In genomic region chr11:14288189-14288935, GRCh38 we compare ENCODE assay signal across 11 cellular contexts.
A peak's percentile ranks its signal among the peaks of the same experiment; 100 is the strongest.
DNase-seq lines count a peak whose midpoint lies in the region; ATAC-seq and TF ChIP-seq lines count a peak whose summit lies in the region.
"Had no signal": no experiment of that assay in that cellular context is flagged by ENCODE, and none has a peak within 500 bp of the region (broad histone marks: within the 10 kb centered on the region; RNA-seq: fewer than 3 reads in every experiment).

No MANE protein-coding gene starts in this region.

- H3K9me2 ChIP-seq in GM23338 (ENCODE audit: insufficient read depth), result no peaks in the 10 kb centered on the region

- H3K27ac ChIP-seq in GM23338 (ENCODE audit: low read depth) (peak overlapping the region; percentile 43), right lobe of liver (peak overlapping the region in 2 of 3 donors; percentile 41 to 44)

- H3K79me2 ChIP-seq in GM23338 (replicated peaks; ENCODE audit: insufficient read depth), result peaks cover 46% of the 10 kb centered on the region

- H3K27me3 ChIP-seq in GM23338 (ENCODE audit: insufficient read depth) (no peaks in the 10 kb centered on the region), right lobe of liver (no peaks in the 10 kb centered on the region)

- H3K36me3 ChIP-seq in GM23338 (ENCODE audit: insufficient read depth) (peaks cover 28% of the 10 kb centered on the region), right lobe of liver (peaks cover 0 to 4% (median 0%) of the 10 kb centered on the region in 4 donors)

- peaks cover 25% of the 10 kb centered on the region for H4K20me1 ChIP-seq in GM23338 (replicated peaks; ENCODE audit: insufficient read depth)

- no peak overlapping the region for H2AFZ ChIP-seq in GM23338

- H3K4me3 ChIP-seq in AG09309 (ENCODE audit: control insufficient read depth, low read depth, low read length) (no peak overlapping the region), GM23338 (no peak overlapping the region), astrocyte of the cerebellum (ENCODE audit: low read depth, low read length) (no peak overlapping the region), right lobe of liver (no peak overlapping the region)
- H3K4me3 ChIP-seq: lung had no signal

- H3F3A ChIP-seq in GM23338 (replicated peaks; ENCODE audit: low read depth), result no peaks in the 10 kb centered on the region

- H3K27ac Mint-ChIP-seq in GM23338, result peak overlapping the region; percentile 72
- H3K27ac Mint-ChIP-seq in glutamatergic neuron (ENCODE audit: unreplicated experiment), result no peak overlapping the region

- in situ Hi-C loops in astrocyte of the cerebellum (cut with HindIII; ENCODE audit: low sequenced_read_pairs), result no loop called here

- H3K4me3 Mint-ChIP-seq in GM23338 (no peak overlapping the region), glutamatergic neuron (ENCODE audit: unreplicated experiment) (no peak overlapping the region)

- 54% methylated on average over 2 of the region's 2 CpGs for WGBS in right lobe of liver (ENCODE audit: insufficient coverage, low coverage, low lambda C conversion rate, missing lambda C conversion rate)

- DNase-seq in AG09309 (ENCODE audit: low read depth) (peak; percentile 43), GM23338 (ENCODE audit: low spot score) (no peak), astrocyte of the cerebellum (ENCODE audit: low read depth) (peak; percentile 68), right lobe of liver (no peak), glutamatergic neuron (no peak), NCI-H1694 treated with DMSO at 0.1 percent for 48 hours (lab: John Stamatoyannopoulos, UW) (no peak)
- DNase-seq in effector CD4-positive, alpha-beta T cell, result no peak
- DNase-seq: NCI-H510A; stimulated activated CD4-positive, alpha-beta T cell treated with anti-CD3 and anti-CD28 coated beads, Interleukin-4, amount 100 ng/mL, for 4 hours had no signal

- H3K36me3 Mint-ChIP-seq in GM23338 (ENCODE audit: low read depth), result peaks cover 66% of the 10 kb centered on the region
- H3K36me3 Mint-ChIP-seq in glutamatergic neuron (ENCODE audit: unreplicated experiment), result no peaks in the 10 kb centered on the region

- no peak for ATAC-seq in GM23338
- peak; percentile 29 to 92 (median 78) for ATAC-seq in right lobe of liver
- ATAC-seq in GM21447 (IDR thresholded peaks at IDR 0.05; ENCODE audit: unreplicated experiment), result no peak

- H3K4me1 ChIP-seq in GM23338 (ENCODE audit: insufficient read depth) (no peaks in the 10 kb centered on the region), right lobe of liver (peaks cover 0 to 4% (median 0%) of the 10 kb centered on the region in 4 donors)

- peaks cover 2% of the 10 kb centered on the region for H3K27me3 Mint-ChIP-seq in GM23338 (ENCODE audit: insufficient read depth, low read depth, poor library complexity)
- H3K27me3 Mint-ChIP-seq in glutamatergic neuron (ENCODE audit: unreplicated experiment), result no peaks in the 10 kb centered on the region

- TF ChIP-seq POLR2A in right lobe of liver (IDR thresholded peaks at IDR 0.05), result no peak

- TF ChIP-seq CTCF in AG09309 (IDR thresholded peaks at IDR 0.05; ENCODE audit: control insufficient read depth, insufficient read depth, low read depth, low read length, missing control alignments) (no peak), GM23338 (conservative IDR thresholded peaks at IDR 0.05; ENCODE audit: low read depth in 2 of 2) (no peak), astrocyte of the cerebellum (IDR thresholded peaks at IDR 0.05; ENCODE audit: low read depth, low read length, missing control alignments) (no peak), right lobe of liver (IDR thresholded peaks at IDR 0.05) (no peak), glutamatergic neuron (IDR thresholded peaks at IDR 0.05; ENCODE audit: partially characterized antibody, unreplicated experiment) (no peak)

- H3K4me2 ChIP-seq in GM23338, result no peak overlapping the region

- no peaks in the 10 kb centered on the region for H3K9me3 ChIP-seq in right lobe of liver

- intact Hi-C loops in right lobe of liver (cut with DNase I), result no loop called here

- H3K4me1 Mint-ChIP-seq in GM23338, result peaks cover 16% of the 10 kb centered on the region; the same call in 2 of the 3 replicates
- H3K4me1 Mint-ChIP-seq in glutamatergic neuron (ENCODE audit: low read depth, unreplicated experiment), result no peaks in the 10 kb centered on the region

- H3K9me3 Mint-ChIP-seq in GM23338 (no peaks in the 10 kb centered on the region), glutamatergic neuron (ENCODE audit: unreplicated experiment) (no peaks in the 10 kb centered on the region)

TF ChIP-seq in GM23338, 12 proteins besides CTCF, POLR2A, EP300 and RAD21 (continues in another document):
- TF ChIP-seq REST (IDR thresholded peaks at IDR 0.05; ENCODE audit: unreplicated experiment), result no peak
- no peak for TF ChIP-seq POLR2AphosphoS5 (IDR thresholded peaks at IDR 0.05; ENCODE audit: low read depth)
- no peak for TF ChIP-seq JUNB (IDR thresholded peaks at IDR 0.05; ENCODE audit: unreplicated experiment)

Comparison
In these comparisons a context has a peak if more than half of its experiments do, and no peak if none do; other contexts are left out.
1. DNase-seq: peak in AG09309 (single experiment) and astrocyte of the cerebellum (single experiment); none in GM23338 (single experiment), right lobe of liver (0 of 3), glutamatergic neuron (single experiment), effector CD4-positive, alpha-beta T cell (single experiment) and NCI-H1694 treated with DMSO at 0.1 percent for 48 hours (single experiment).
2. ATAC-seq: peak in right lobe of liver (4 of 4); none in GM23338 (single experiment) and GM21447 (single experiment).